1 cellular context compared by ENCODE assay signal in the genomic region with DNA sequence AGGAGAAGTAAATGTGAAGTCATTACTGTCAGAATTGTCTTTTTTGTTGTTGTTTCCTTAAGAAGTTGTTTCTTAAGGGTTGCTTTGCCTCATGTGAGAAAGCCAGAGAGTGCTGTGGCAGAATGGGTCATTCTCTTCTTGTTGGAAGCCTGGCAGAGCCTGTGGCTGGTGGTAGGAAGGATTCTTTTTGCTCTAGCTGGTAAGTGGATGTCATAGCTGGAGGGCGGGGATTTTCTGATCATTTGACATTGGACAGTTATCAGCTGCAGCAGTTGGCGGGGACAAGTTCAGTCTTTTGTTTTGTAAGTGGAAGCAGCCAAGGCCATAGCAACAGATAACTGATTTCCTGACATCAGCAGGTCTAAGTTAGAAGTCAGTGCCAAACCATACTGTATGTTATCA.
TF ChIP-seq lines count a peak whose summit lies in the region.

No MANE protein-coding gene starts in this region.

TF ChIP-seq in HepG2, 621 proteins besides CTCF, POLR2A, EP300 and RAD21 (continued from another document):
- TF ChIP-seq RFX5 (IDR thresholded peaks at IDR 0.05; ENCODE audit: low read depth, low read length) (peak; percentile 84), MTF2 (CRISPR knock-in tag; IDR thresholded peaks at IDR 0.05; ENCODE audit: borderline replicate concordance) (no peak), GATAD2A (CRISPR knock-in tag; IDR thresholded peaks at IDR 0.05) (peak; percentile 73; the same call in 1 of the 2 replicates), RELA (CRISPR knock-in tag; IDR thresholded peaks at IDR 0.05) (no peak), NFRKB (IDR thresholded peaks at IDR 0.05) (no peak), MIER3 (CRISPR knock-in tag; IDR thresholded peaks at IDR 0.05; ENCODE audit: borderline replicate concordance) (no peak), JDP2 (CRISPR knock-in tag; IDR thresholded peaks at IDR 0.05; ENCODE audit: borderline replicate concordance) (no peak), CHD4 (IDR thresholded peaks at IDR 0.05; ENCODE audit: borderline replicate concordance, low read length) (no peak), ATF7-NPFF (CRISPR knock-in tag; IDR thresholded peaks at IDR 0.05; ENCODE audit: low read depth) (no peak), SATB2 (CRISPR knock-in tag; IDR thresholded peaks at IDR 0.05) (peak; percentile 38; the same call in 1 of the 2 replicates), KAT2B (IDR thresholded peaks at IDR 0.05; ENCODE audit: borderline replicate concordance, low read depth, low read length) (no peak), ZNF577 (CRISPR knock-in tag; IDR thresholded peaks at IDR 0.05; ENCODE audit: borderline replicate concordance, low read depth) (no peak), ZNF235 (CRISPR knock-in tag; IDR thresholded peaks at IDR 0.05; ENCODE audit: borderline replicate concordance) (no peak)
- TF ChIP-seq, protein P1, sequence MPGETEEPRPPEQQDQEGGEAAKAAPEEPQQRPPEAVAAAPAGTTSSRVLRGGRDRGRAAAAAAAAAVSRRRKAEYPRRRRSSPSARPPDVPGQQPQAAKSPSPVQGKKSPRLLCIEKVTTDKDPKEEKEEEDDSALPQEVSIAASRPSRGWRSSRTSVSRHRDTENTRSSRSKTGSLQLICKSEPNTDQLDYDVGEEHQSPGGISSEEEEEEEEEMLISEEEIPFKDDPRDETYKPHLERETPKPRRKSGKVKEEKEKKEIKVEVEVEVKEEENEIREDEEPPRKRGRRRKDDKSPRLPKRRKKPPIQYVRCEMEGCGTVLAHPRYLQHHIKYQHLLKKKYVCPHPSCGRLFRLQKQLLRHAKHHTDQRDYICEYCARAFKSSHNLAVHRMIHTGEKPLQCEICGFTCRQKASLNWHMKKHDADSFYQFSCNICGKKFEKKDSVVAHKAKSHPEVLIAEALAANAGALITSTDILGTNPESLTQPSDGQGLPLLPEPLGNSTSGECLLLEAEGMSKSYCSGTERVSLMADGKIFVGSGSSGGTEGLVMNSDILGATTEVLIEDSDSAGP (CRISPR knock-in tag; IDR thresholded peaks at IDR 0.05; ENCODE audit: borderline replicate concordance), result no peak
- TF ChIP-seq, protein P2, sequence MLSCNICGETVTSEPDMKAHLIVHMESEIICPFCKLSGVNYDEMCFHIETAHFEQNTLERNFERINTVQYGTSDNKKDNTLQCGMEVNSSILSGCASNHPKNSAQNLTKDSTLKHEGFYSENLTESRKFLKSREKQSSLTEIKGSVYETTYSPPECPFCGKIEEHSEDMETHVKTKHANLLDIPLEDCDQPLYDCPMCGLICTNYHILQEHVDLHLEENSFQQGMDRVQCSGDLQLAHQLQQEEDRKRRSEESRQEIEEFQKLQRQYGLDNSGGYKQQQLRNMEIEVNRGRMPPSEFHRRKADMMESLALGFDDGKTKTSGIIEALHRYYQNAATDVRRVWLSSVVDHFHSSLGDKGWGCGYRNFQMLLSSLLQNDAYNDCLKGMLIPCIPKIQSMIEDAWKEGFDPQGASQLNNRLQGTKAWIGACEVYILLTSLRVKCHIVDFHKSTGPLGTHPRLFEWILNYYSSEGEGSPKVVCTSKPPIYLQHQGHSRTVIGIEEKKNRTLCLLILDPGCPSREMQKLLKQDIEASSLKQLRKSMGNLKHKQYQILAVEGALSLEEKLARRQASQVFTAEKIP (CRISPR knock-in tag; IDR thresholded peaks at IDR 0.05; ENCODE audit: borderline replicate concordance), result no peak
- TF ChIP-seq, protein P3, sequence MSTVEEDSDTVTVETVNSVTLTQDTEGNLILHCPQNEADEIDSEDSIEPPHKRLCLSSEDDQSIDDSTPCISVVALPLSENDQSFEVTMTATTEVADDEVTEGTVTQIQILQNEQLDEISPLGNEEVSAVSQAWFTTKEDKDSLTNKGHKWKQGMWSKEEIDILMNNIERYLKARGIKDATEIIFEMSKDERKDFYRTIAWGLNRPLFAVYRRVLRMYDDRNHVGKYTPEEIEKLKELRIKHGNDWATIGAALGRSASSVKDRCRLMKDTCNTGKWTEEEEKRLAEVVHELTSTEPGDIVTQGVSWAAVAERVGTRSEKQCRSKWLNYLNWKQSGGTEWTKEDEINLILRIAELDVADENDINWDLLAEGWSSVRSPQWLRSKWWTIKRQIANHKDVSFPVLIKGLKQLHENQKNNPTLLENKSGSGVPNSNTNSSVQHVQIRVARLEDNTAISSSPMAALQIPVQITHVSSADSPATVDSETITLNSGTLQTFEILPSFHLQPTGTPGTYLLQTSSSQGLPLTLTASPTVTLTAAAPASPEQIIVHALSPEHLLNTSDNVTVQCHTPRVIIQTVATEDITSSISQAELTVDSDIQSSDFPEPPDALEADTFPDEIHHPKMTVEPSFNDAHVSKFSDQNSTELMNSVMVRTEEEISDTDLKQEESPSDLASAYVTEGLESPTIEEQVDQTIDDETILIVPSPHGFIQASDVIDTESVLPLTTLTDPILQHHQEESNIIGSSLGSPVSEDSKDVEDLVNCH (CRISPR knock-in tag; IDR thresholded peaks at IDR 0.05), result no peak
